ENCODE assay signal across 17 cellular contexts in the genomic region with DNA sequence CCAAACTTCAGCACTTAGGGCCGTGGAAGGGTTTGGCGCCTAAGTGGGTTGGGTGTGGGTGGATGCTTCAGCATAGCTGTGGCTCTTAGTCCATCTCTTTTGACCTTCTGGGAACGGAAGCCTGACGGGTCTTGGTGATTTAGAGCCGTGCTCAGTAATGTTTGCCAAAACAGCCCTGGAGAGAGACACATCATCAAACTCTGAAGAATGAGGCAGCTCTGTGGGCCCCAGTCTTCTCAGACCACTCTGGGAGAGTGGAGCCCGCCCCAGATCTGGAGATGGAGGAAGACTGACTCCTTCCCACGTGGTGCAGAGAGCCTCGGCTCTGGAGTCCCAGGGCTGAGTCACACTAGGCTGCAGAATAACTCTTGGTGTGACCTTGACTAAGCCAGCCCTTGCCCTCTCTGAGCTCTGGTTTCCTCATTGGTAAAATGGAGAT.
A peak's percentile ranks its signal among the peaks of the same experiment; 100 is the strongest.
DNase-seq lines count a peak whose midpoint lies in the region; ATAC-seq and TF ChIP-seq lines count a peak whose summit lies in the region.
"Had no signal": no experiment of that assay in that cellular context is flagged by ENCODE, and none has a peak within 500 bp of the region (broad histone marks: within the 10 kb centered on the region; RNA-seq: fewer than 3 reads in every experiment).

No MANE protein-coding gene starts in this region.

- H3K4me1 Mint-ChIP-seq in activated CD4-positive, alpha-beta T cell treated with anti-CD3 and anti-CD28 coated beads for 36 hours: no peaks in the 10 kb centered on the region
- no peaks in the 10 kb centered on the region for H3K4me1 Mint-ChIP-seq in CD4-positive, alpha-beta T cell (ENCODE audit: low read depth)

- peaks cover 6% of the 10 kb centered on the region for H3K27me3 Mint-ChIP-seq in activated CD4-positive, alpha-beta T cell treated with anti-CD3 and anti-CD28 coated beads for 36 hours
- peaks cover 25% of the 10 kb centered on the region for H3K27me3 Mint-ChIP-seq in CD4-positive, alpha-beta T cell

- POLR2A ChIA-PET in activated CD4-positive, alpha-beta T cell treated with anti-CD3 and anti-CD28 coated beads for 36 hours (lab: Charles Lee): no interaction called here
- POLR2A ChIA-PET in CD4-positive, alpha-beta T cell (lab: Charles Lee): no interaction called here

- no peak for ATAC-seq in activated CD4-positive, alpha-beta T cell treated with anti-CD3 and anti-CD28 coated beads for 36 hours
- no peak for ATAC-seq in CD4-positive, alpha-beta T cell (ENCODE audit: poor library complexity)
- no peak for ATAC-seq in HG03025 (IDR thresholded peaks at IDR 0.05; ENCODE audit: low FRiP score, unreplicated experiment)

- peaks cover 9% of the 10 kb centered on the region for H3K9me3 Mint-ChIP-seq in activated CD4-positive, alpha-beta T cell treated with anti-CD3 and anti-CD28 coated beads for 36 hours (ENCODE audit: low read depth)
- H3K9me3 Mint-ChIP-seq in CD4-positive, alpha-beta T cell: peaks cover 9% of the 10 kb centered on the region

- H3K79me2 ChIP-seq in osteoblast (ENCODE audit: insufficient read depth, low read length): no peaks in the 10 kb centered on the region

- H4K20me1 ChIP-seq in osteoblast (ENCODE audit: insufficient read depth, low read length): no peaks in the 10 kb centered on the region

- H3K9me3 ChIP-seq in breast epithelium: peaks cover 0 to 10% of the 10 kb centered on the region in 2 donors
- no peaks in the 10 kb centered on the region for H3K9me3 ChIP-seq in osteoblast (ENCODE audit: low read depth, low read length)
- H3K9me3 ChIP-seq in CD4-positive, alpha-beta T cell (ENCODE audit: control insufficient read depth, low read length): no peaks in the 10 kb centered on the region
- peaks cover 0 to 4% of the 10 kb centered on the region in 2 donors for H3K9me3 ChIP-seq in transverse colon
- H3K9me3 ChIP-seq: prostate gland had no signal

- H3K4me3 Mint-ChIP-seq in activated CD4-positive, alpha-beta T cell treated with anti-CD3 and anti-CD28 coated beads for 36 hours: no peak overlapping the region
- no peak overlapping the region for H3K4me3 Mint-ChIP-seq in CD4-positive, alpha-beta T cell
- H3K4me3 Mint-ChIP-seq: T-helper 2 cell treated with Interferon-gamma antibody and Interleukin-4, amounts not matched to agents 5 μg/mL and 100 μg/mL, for 36 hours had no signal

- peak overlapping the region; percentile 29 for H3K4me2 ChIP-seq in osteoblast (ENCODE audit: insufficient read depth, low read length)

- TF ChIP-seq POLR2A in breast epithelium (IDR thresholded peaks at IDR 0.05) (no peak), transverse colon (IDR thresholded peaks at IDR 0.05) (no peak)

- intact Hi-C loops in breast epithelium (cut with DNase I; ENCODE audit: low total_unique reads): no loop called here
- intact Hi-C loops in activated CD4-positive, alpha-beta T cell treated with anti-CD3 and anti-CD28 coated beads for 36 hours (cut with DNase I, micrococcal nuclease): no loop called here
- intact Hi-C loops in CD4-positive, alpha-beta T cell (cut with DNase I, micrococcal nuclease): no loop called here
- intact Hi-C loops in transverse colon (cut with DNase I; ENCODE audit: low total_unique reads): no loop called here

- DNase-seq in AG20443 (ENCODE audit: low spot score) (peak; percentile 91), HT1080 (ENCODE audit: low read depth) (peak; percentile 92), breast epithelium (ENCODE audit: low spot score in 2 of 2) (peak in 1 of 2 donors; percentile 22), osteoblast (ENCODE audit: insufficient read length, low spot score, missing footprints) (peak; percentile 71), transverse colon (no peak)
- no peak for DNase-seq in activated CD4-positive, alpha-beta T cell treated with anti-CD3 and anti-CD28 coated beads for 36 hours
- DNase-seq in CD4-positive, alpha-beta T cell: no peak
- DNase-seq: activated CD4-positive, alpha-beta T cell treated with anti-CD3 and anti-CD28 coated beads, Interleukin-2, amount 50 U/mL, for 1 hour; activated T-cell treated with anti-CD3 and anti-CD28 coated beads, Interleukin-2, amount 50 U/mL, for 48 hours; amygdala; Kasumi-1; kidney; NCI-H1694 treated with DMSO at 0.1 percent for 48 hours; stimulated activated CD8-positive, alpha-beta memory T cell treated with anti-CD3 and anti-CD28 coated beads, Interleukin-4, amount 100 ng/mL, for 48 hours had no signal

- no peaks in the 10 kb centered on the region for H3K36me3 Mint-ChIP-seq in activated CD4-positive, alpha-beta T cell treated with anti-CD3 and anti-CD28 coated beads for 36 hours (ENCODE audit: low read depth)
- no peaks in the 10 kb centered on the region for H3K36me3 Mint-ChIP-seq in CD4-positive, alpha-beta T cell (ENCODE audit: low read depth)

- H3K4me1 ChIP-seq in breast epithelium (no peaks in the 10 kb centered on the region), osteoblast (ENCODE audit: insufficient read depth, low read length) (peaks cover 37% of the 10 kb centered on the region), transverse colon (no peaks in the 10 kb centered on the region)
- H3K4me1 ChIP-seq: prostate gland had no signal

- no peak for TF ChIP-seq EP300 in transverse colon (IDR thresholded peaks at IDR 0.05; ENCODE audit: low read depth)

- 47 to 75% methylated on average over 2 to 8 of the region's 8 CpGs for WGBS in transverse colon (ENCODE audit: low coverage in 1 of 2), 2 donors

- CTCF ChIA-PET in activated CD4-positive, alpha-beta T cell treated with anti-CD3 and anti-CD28 coated beads for 36 hours (lab: Charles Lee): interaction anchor here (0.7 kb wide), 1 partner anchor 157 kb away, joined by 3 read pairs; no protein-coding TSS in a partner anchor
- CTCF ChIA-PET in CD4-positive, alpha-beta T cell (lab: Charles Lee): no interaction called here

- H3K27ac Mint-ChIP-seq in activated CD4-positive, alpha-beta T cell treated with anti-CD3 and anti-CD28 coated beads for 36 hours: no peak overlapping the region
- H3K27ac Mint-ChIP-seq in CD4-positive, alpha-beta T cell: no peak overlapping the region
- H3K27ac Mint-ChIP-seq: T-helper 2 cell treated with Interferon-gamma antibody and Interleukin-4, amounts not matched to agents 5 μg/mL and 100 μg/mL, for 36 hours had no signal

- peak overlapping the region; percentile 2 for H2AFZ ChIP-seq in osteoblast (ENCODE audit: low read length)

- H3K27me3 ChIP-seq in breast epithelium: no peaks in the 10 kb centered on the region
- no peaks in the 10 kb centered on the region for H3K27me3 ChIP-seq in osteoblast (ENCODE audit: insufficient read depth, low read length)
- no peaks in the 10 kb centered on the region for H3K27me3 ChIP-seq in CD4-positive, alpha-beta T cell (ENCODE audit: control insufficient read depth, insufficient read depth, low read length)
- peaks cover 1% of the 10 kb centered on the region for H3K27me3 ChIP-seq in transverse colon

- H3K27ac ChIP-seq in breast epithelium (peak overlapping the region; percentile 59 to 78), osteoblast (ENCODE audit: low read depth, low read length) (peak overlapping the region; percentile 60), transverse colon (no peak overlapping the region)
- H3K27ac ChIP-seq in CD4-positive, alpha-beta T cell (ENCODE audit: low read depth, low read length): no peak overlapping the region
- H3K27ac ChIP-seq: prostate gland had no signal

- TF ChIP-seq CTCF in breast epithelium (IDR thresholded peaks at IDR 0.05): no peak
- no peak for TF ChIP-seq CTCF in osteoblast (IDR thresholded peaks at IDR 0.05; ENCODE audit: extremely low read depth, low read depth, low read length)
- TF ChIP-seq CTCF in CD4-positive, alpha-beta T cell (IDR thresholded peaks at IDR 0.05): no peak
- TF ChIP-seq CTCF in transverse colon (IDR thresholded peaks at IDR 0.05): no peak

- H3K4me3 ChIP-seq in breast epithelium (no peak overlapping the region), osteoblast (ENCODE audit: insufficient read depth, low read length) (peak overlapping the region; percentile 41), transverse colon (no peak overlapping the region)
- H3K4me3 ChIP-seq: prostate gland had no signal

- in situ Hi-C loops in transverse colon (cut with MboI; ENCODE audit: low pct_ligation_motif_present in 1 of 4, low pct_unique_long_range_greater_than_20kb in 1 of 4, low sequenced_read_pairs in 3 of 4): no loop called here

- H3K36me3 ChIP-seq in breast epithelium: no peaks in the 10 kb centered on the region
- H3K36me3 ChIP-seq in osteoblast (ENCODE audit: insufficient read depth, low read length): no peaks in the 10 kb centered on the region
- no peaks in the 10 kb centered on the region for H3K36me3 ChIP-seq in transverse colon
- H3K36me3 ChIP-seq: prostate gland had no signal

Comparison
In these comparisons a context has a peak if more than half of its experiments do, and no peak if none do; other contexts are left out.
1. DNase-seq: peak in AG20443 (single experiment), HT1080 (single experiment) and osteoblast (single experiment); none in activated CD4-positive, alpha-beta T cell treated with anti-CD3 and anti-CD28 coated beads for 36 hours (single experiment), CD4-positive, alpha-beta T cell (0 of 10) and transverse colon (single experiment).
2. H3K27ac ChIP-seq: peak in breast epithelium (2 of 2) and osteoblast (single experiment); none in CD4-positive, alpha-beta T cell (single experiment) and transverse colon (0 of 4).